Comparison of ENCODE assay signal across 10 cellular contexts in the genomic region with DNA sequence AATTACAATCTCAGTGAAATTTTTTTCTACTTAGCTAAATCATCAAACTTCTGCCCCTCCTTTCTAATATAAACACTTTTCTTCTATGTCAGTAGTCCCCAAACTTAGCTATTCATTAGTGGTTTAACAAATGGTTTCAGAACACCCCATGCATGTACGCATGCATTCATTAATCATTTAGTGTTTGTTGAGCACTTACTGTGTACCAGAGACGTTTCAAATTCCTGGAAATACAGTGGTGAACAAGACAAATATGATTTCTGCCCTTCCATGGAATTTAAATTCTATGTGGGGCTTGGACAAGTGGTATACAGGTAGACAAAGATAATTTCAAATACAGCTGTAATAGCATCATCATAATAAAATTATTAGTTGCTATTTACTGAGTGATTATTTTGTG. TPM values are rescaled to one million over a fixed set of nuclear protein-coding genes. Genes with fewer than 3 reads are reported as not detected.
DNase-seq lines count a peak whose midpoint lies in the region; ATAC-seq and TF ChIP-seq lines count a peak whose summit lies in the region.
"Had no signal": no experiment of that assay in that cellular context is flagged by ENCODE, and none has a peak within 500 bp of the region (broad histone marks: within the 10 kb centered on the region; RNA-seq: fewer than 3 reads in every experiment).

No MANE protein-coding gene starts in this region.

- peaks cover 5% of the 10 kb centered on the region; the same call in 1 of the 2 replicates for H4K20me1 ChIP-seq in OCI-LY7 (ENCODE audit: insufficient read depth, low read length)

- no TSS peak for BruUV-seq in OCI-LY7 (replicated peaks; lab: Mats Ljungman, UMichigan)

- ATAC-seq in HG02870 (IDR thresholded peaks at IDR 0.05; ENCODE audit: unreplicated experiment), result no peak
- ATAC-seq in left colon, result no peak
- ATAC-seq: esophagus mucosa had no signal

- no peak for TF ChIP-seq CTCF in OCI-LY7 (conservative IDR thresholded peaks at IDR 0.05; ENCODE audit: low read length)

- H3K36me3 ChIP-seq in OCI-LY7 (ENCODE audit: insufficient read depth, low read length) (no peaks in the 10 kb centered on the region; the same call in 1 of the 2 replicates), endocrine pancreas (ENCODE audit: control insufficient read depth, insufficient read depth, low read length) (no peaks in the 10 kb centered on the region), neuron (ENCODE audit: insufficient read depth, low read length) (no peaks in the 10 kb centered on the region)

- CTCF ChIA-PET in OCI-LY7 (lab: Charles Lee; ENCODE audit: unreplicated experiment), result no interaction called here

- no peak overlapping the region for H3K27ac ChIP-seq in OCI-LY7 (ENCODE audit: low read depth, low read length, poor library complexity, severe bottlenecking)

- POLR2A ChIA-PET in OCI-LY7 (lab: Charles Lee), result interaction anchor here (1.3 kb wide), 1 partner anchor 45 kb away, joined by 4 read pairs; no protein-coding TSS in a partner anchor

- H2AFZ ChIP-seq in OCI-LY7 (ENCODE audit: low read length) (0 out of 2 replicates have a peak overlapping the region, but pooled peaks have one; percentile 88), neuron (ENCODE audit: low read depth, low read length) (no peak overlapping the region)

- intact Hi-C loops in OCI-LY7 (cut with micrococcal nuclease; ENCODE audit: unreplicated experiment) (loop anchor here (10.0 kb wide), 1 partner anchor 562 kb away; a partner anchor contains a TSS), left colon (cut with DNase I, micrococcal nuclease) (no loop called here)

- H3K79me2 ChIP-seq in OCI-LY7 (ENCODE audit: insufficient read depth, low read depth, low read length), result peaks cover 14% of the 10 kb centered on the region

- H3K4me2 ChIP-seq in OCI-LY7 (ENCODE audit: low read length), result peak overlapping the region; percentile 94

- H3K4me3 ChIP-seq in GM08714 (ENCODE audit: low read length), result peak overlapping the region; percentile 77
- H3K4me3 ChIP-seq in OCI-LY7 (ENCODE audit: low read depth, low read length, poor library complexity, severe bottlenecking), result peak overlapping the region; percentile 83
- peak overlapping the region; percentile 80 for H3K4me3 ChIP-seq in endocrine pancreas (ENCODE audit: control insufficient read depth, insufficient read depth, low read length)
- peak overlapping the region; percentile 82 for H3K4me3 ChIP-seq in neuron (ENCODE audit: low read length)

- no peak overlapping the region for H3K9ac ChIP-seq in endocrine pancreas (ENCODE audit: control insufficient read depth, insufficient read depth, low read length)

- peaks cover 7% of the 10 kb centered on the region; the same call in 1 of the 2 replicates for H3K9me3 ChIP-seq in OCI-LY7 (ENCODE audit: low read length)
- H3K9me3 ChIP-seq in endocrine pancreas (ENCODE audit: control insufficient read depth, low read length), result no peaks in the 10 kb centered on the region
- peaks cover 2% of the 10 kb centered on the region for H3K9me3 ChIP-seq in neuron (ENCODE audit: low read length)

- no peaks in the 10 kb centered on the region for H3K9me2 ChIP-seq in OCI-LY7 (ENCODE audit: insufficient read depth, low read length)

- H3K4me1 ChIP-seq in OCI-LY7 (ENCODE audit: insufficient read depth, low read length, poor library complexity, severe bottlenecking) (peaks cover 10% of the 10 kb centered on the region), endocrine pancreas (ENCODE audit: control insufficient read depth, insufficient read depth, low read length) (peaks cover 26% of the 10 kb centered on the region), neuron (ENCODE audit: insufficient read depth, low read length) (peaks cover 16% of the 10 kb centered on the region)

- H3K27me3 ChIP-seq in endocrine pancreas (ENCODE audit: control insufficient read depth, insufficient read depth, low read length) (no peaks in the 10 kb centered on the region), neuron (ENCODE audit: insufficient read depth, low read length) (no peaks in the 10 kb centered on the region)

- DNase-seq in OCI-LY7 (ENCODE audit: low spot score) (no peak), activated gamma-delta T cell (lab: John Stamatoyannopoulos, UW) (no peak), glomerular visceral epithelial cell (ENCODE audit: extremely low spot score) (no peak), left colon (no peak)
- DNase-seq: retina had no signal

RNA-seq across cellular contexts. Expression of a gene that starts 1.5 kb away (rescaled TPM):
- total RNA-seq in OCI-LY7 (2014; rRNA removed; shearing (Covaris generic)), result 15.6 and 16.6 TPM in 2 replicates
- total RNA-seq in OCI-LY7 (2022) (15.6 and 17.3 TPM in 2 replicates), left colon (10 to 100 TPM; 12.7 to 14.0 TPM)
